ENCODE assay signal across 8 cellular contexts in the genomic region with DNA sequence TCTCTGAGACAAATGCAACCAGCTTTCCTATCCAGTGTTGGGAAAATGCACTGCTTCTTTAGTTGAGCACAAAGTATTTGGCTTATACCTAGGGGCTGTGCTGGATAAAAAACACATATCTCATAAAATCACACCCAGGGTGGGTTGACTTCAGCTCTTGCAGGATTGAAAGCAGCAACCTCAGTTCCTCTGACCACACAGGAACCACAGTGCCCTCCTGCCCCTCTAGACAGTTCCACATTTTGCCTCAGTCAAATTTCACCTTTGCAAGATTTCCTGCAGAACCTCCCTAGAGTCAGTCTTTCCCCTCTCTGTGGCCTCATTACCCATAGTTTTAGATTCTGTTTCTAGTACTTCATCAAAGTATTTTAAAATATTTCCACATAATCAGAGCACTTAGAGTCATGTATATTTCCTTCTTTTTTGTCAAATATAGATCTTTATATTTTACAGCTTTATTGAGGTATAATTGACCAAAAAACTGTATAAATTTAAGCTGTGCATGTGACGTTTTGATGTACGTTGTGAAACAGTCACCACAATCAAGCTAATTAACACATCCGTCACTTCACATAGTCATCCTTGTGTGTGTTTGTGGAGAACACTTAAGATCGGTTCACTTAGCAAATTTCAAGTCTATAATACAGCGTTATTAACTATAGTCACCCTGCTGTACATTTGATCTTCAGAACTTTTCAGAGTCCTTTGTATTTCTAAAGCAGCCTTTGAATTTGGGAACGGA. TPM values are rescaled to one million over a fixed set of nuclear protein-coding genes. Genes with fewer than 3 reads are reported as not detected.
DNase-seq lines count a peak whose midpoint lies in the region; ATAC-seq and TF ChIP-seq lines count a peak whose summit lies in the region.

No MANE protein-coding gene starts in this region.

- ATAC-seq in GM19452 (IDR thresholded peaks at IDR 0.05; ENCODE audit: unreplicated experiment) (peak; percentile 66), HG03175 (IDR thresholded peaks at IDR 0.05; ENCODE audit: unreplicated experiment) (peak; percentile 73), heart left ventricle (no peak)
- ATAC-seq in activated T-helper 17 cell treated with anti-CD3 and anti-CD28 coated beads, Interleukin-2, amount 50 U/mL, for 72 hours (replicated peaks), result peak; percentile 46

- H3K36me3 Mint-ChIP-seq in activated T-helper 17 cell treated with anti-CD3 and anti-CD28 coated beads, Interleukin-2, amount 50 U/mL, for 72 hours (ENCODE audit: low read depth), result no peaks in the 10 kb centered on the region
- no peaks in the 10 kb centered on the region for H3K36me3 Mint-ChIP-seq in endodermal cell (ENCODE audit: low read depth)

- H3K9ac ChIP-seq in endodermal cell (ENCODE audit: extremely low read depth, low read length, poor library complexity, severe bottlenecking), result no peak overlapping the region

- no peak overlapping the region for H3K4me3 ChIP-seq in endodermal cell (ENCODE audit: low read length)
- no peak overlapping the region for H3K4me3 ChIP-seq in heart left ventricle

- H3K9me3 ChIP-seq in endodermal cell (ENCODE audit: control insufficient read depth, low read length), result no peaks in the 10 kb centered on the region
- H3K9me3 ChIP-seq in heart left ventricle, result peaks cover 0 to 3% (median 0%) of the 10 kb centered on the region in 12 donors

- DNase-seq in GF-D8 (lab: John Stamatoyannopoulos, UW) (peak; percentile 68), hypothalamus (lab: John Stamatoyannopoulos, UW) (no peak), endodermal cell (no peak), DMS 273 (lab: John Stamatoyannopoulos, UW; ENCODE audit: unreplicated experiment) (no peak), heart left ventricle (no peak)

- intact Hi-C loops in heart left ventricle (cut with DNase I), result no loop called here

- H3K4me1 Mint-ChIP-seq in activated T-helper 17 cell treated with anti-CD3 and anti-CD28 coated beads, Interleukin-2, amount 50 U/mL, for 72 hours, result peaks cover 8% of the 10 kb centered on the region
- H3K4me1 Mint-ChIP-seq in endodermal cell, result no peaks in the 10 kb centered on the region

- WGBS in endodermal cell (ENCODE audit: insufficient coverage in 1 of 2, insufficient read length in 1 of 2), 2 experiments, result 92 to 98% methylated on average over 4 of the region's 6 CpGs
- WGBS in heart left ventricle, 4 donors, result 70 to 85% (median 78%) methylated on average over 6 of the region's 6 CpGs

- no peaks in the 10 kb centered on the region for H3K36me3 ChIP-seq in endodermal cell (ENCODE audit: control insufficient read depth, insufficient read depth, low read length)
- H3K36me3 ChIP-seq in heart left ventricle, result no peaks in the 10 kb centered on the region

- TF ChIP-seq CTCF in endodermal cell (conservative IDR thresholded peaks at IDR 0.05), result no peak
- TF ChIP-seq CTCF in heart left ventricle (IDR thresholded peaks at IDR 0.05), result no peak

- H3K27ac ChIP-seq in endodermal cell (ENCODE audit: low read depth, low read length) (no peak overlapping the region), heart left ventricle (peak overlapping the region in 1 of 12 donors; percentile 40)

- H3K27me3 Mint-ChIP-seq in activated T-helper 17 cell treated with anti-CD3 and anti-CD28 coated beads, Interleukin-2, amount 50 U/mL, for 72 hours, result peaks cover 9% of the 10 kb centered on the region
- H3K27me3 Mint-ChIP-seq in endodermal cell (ENCODE audit: insufficient read depth), result no peaks in the 10 kb centered on the region

- H3K9me3 Mint-ChIP-seq in activated T-helper 17 cell treated with anti-CD3 and anti-CD28 coated beads, Interleukin-2, amount 50 U/mL, for 72 hours, result no peaks in the 10 kb centered on the region
- H3K9me3 Mint-ChIP-seq in endodermal cell, result no peaks in the 10 kb centered on the region

- peak overlapping the region; percentile 45 for H3K4me3 Mint-ChIP-seq in activated T-helper 17 cell treated with anti-CD3 and anti-CD28 coated beads, Interleukin-2, amount 50 U/mL, for 72 hours
- no peak overlapping the region for H3K4me3 Mint-ChIP-seq in endodermal cell

- H3K27ac Mint-ChIP-seq in activated T-helper 17 cell treated with anti-CD3 and anti-CD28 coated beads, Interleukin-2, amount 50 U/mL, for 72 hours, result peak overlapping the region; percentile 80
- H3K27ac Mint-ChIP-seq in endodermal cell, result no peak overlapping the region

- H3K4me1 ChIP-seq in endodermal cell (ENCODE audit: control insufficient read depth, insufficient read depth, low read length), result no peaks in the 10 kb centered on the region
- peaks cover 0 to 29% (median 0%) of the 10 kb centered on the region in 12 donors for H3K4me1 ChIP-seq in heart left ventricle

- no peaks in the 10 kb centered on the region for H3K27me3 ChIP-seq in endodermal cell (ENCODE audit: control insufficient read depth, insufficient read depth, low read length, poor library complexity, severe bottlenecking)
- H3K27me3 ChIP-seq in heart left ventricle, result no peaks in the 10 kb centered on the region

- no peak for TF ChIP-seq POLR2A in heart left ventricle (IDR thresholded peaks at IDR 0.05)

RNA-seq across cellular contexts. Expression of gene EGR2, which starts 37.0 kb away (rescaled TPM):
- 10 to 100 TPM in 1 of 2 donors, 1 to 10 TPM in 1; 5.5 to 94.4 TPM for total RNA-seq in activated T-helper 17 cell treated with anti-CD3 and anti-CD28 coated beads, Interleukin-2, amount 50 U/mL, for 72 hours
- total RNA-seq in endodermal cell (under 1 TPM; 0.24 to 0.35 TPM), heart left ventricle (1 to 10 TPM in 7 of 9 donors, under 1 TPM in 2; 0.37 to 8.5 (median 1.9) TPM)
- polyA plus RNA-seq in endodermal cell (2013, experiment 1 of 2), result 6.2 TPM
- polyA plus RNA-seq in endodermal cell (2013, experiment 2 of 2), result 9.6 TPM
- polyA plus RNA-seq in heart left ventricle, result 1 to 10 TPM; 1.4 to 1.8 TPM

RNA-seq across cellular contexts. Expression of gene ADO, which starts 48.6 kb away (rescaled TPM):
- total RNA-seq in activated T-helper 17 cell treated with anti-CD3 and anti-CD28 coated beads, Interleukin-2, amount 50 U/mL, for 72 hours, result 10 to 100 TPM; 11.5 to 15.4 TPM
- total RNA-seq in endodermal cell (10 to 100 TPM; 27.1 to 30.1 TPM), heart left ventricle (10 to 100 TPM; 18.3 to 35.5 (median 19.7) TPM)
- polyA plus RNA-seq in endodermal cell (2013, experiment 1 of 2), result 25.3 TPM
- polyA plus RNA-seq in endodermal cell (2013, experiment 2 of 2), result 23.9 TPM
- 10 to 100 TPM in 1 of 2 donors, 1 to 10 TPM in 1; 7.6 to 24.6 TPM for polyA plus RNA-seq in heart left ventricle

Comparison
In these comparisons a context has a peak if more than half of its experiments do, and no peak if none do; other contexts are left out.
1. ATAC-seq: peak in GM19452 (single experiment), HG03175 (single experiment) and activated T-helper 17 cell treated with anti-CD3 and anti-CD28 coated beads, Interleukin-2, amount 50 U/mL, for 72 hours (single experiment); none in heart left ventricle (0 of 4).